8 cellular contexts compared by ENCODE assay signal in the genomic region with DNA sequence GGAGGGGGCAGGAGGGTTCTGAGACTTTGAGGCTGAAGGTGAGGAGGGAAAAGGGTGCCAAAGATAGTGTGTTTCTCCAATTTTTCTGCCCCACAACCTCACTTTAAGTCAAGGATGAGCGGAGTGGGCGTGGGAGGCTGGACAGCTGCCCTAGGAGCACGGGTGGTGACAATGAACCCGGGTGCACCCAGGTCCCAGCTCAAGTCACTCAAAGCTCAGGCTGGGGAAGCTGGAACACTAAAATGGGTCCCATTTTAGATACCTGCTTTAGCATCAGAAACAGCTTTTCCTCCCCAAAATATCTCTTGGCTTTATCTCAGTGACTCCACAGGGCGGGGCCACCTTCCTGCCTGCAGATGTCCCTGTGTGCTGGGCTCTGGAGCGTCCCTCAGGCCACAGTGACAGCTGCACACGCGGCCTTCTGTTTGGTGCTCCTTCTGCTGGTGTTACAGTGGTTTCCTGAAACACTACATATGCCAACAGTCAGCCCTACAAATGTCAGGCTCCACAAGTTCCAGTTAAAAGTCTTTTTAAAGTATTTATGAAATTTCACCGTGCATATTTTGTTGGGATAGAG.
DNase-seq lines count a peak whose midpoint lies in the region; ATAC-seq lines count a peak whose summit lies in the region.

No MANE protein-coding gene starts in this region.

- peak; percentile 50 for DNase-seq in activated naive CD4-positive, alpha-beta T cell treated with anti-CD3 and anti-CD28 coated beads, Interleukin-2, amount 10 ng/mL, durations not matched to agents 7 days and 5 days
- DNase-seq in activated naive CD4-positive, alpha-beta T cell treated with Interleukin-2 at 50 U/mL for 16 hours, result no peak
- DNase-seq in NOMO-1 (lab: John Stamatoyannopoulos, UW; ENCODE audit: unreplicated experiment in 2 of 2) (peak; percentile 63 to 72), pons (ENCODE audit: low spot score) (peak; percentile 54), activated gamma-delta T cell (lab: John Stamatoyannopoulos, UW) (no peak)

- ATAC-seq in HG02885 (IDR thresholded peaks at IDR 0.05; ENCODE audit: poor library complexity, unreplicated experiment) (no peak), HG03442 (IDR thresholded peaks at IDR 0.05; ENCODE audit: unreplicated experiment) (no peak)

- peak overlapping the region; percentile 92 for H3K27ac Mint-ChIP-seq in activated naive CD4-positive, alpha-beta T cell treated with anti-CD3 and anti-CD28 coated beads, Interleukin-2, amount 10 ng/mL, durations not matched to agents 7 days and 5 days
- H3K27ac Mint-ChIP-seq in dendritic cell treated with granulocyte-macrophage colony-stimulating factor and Interleukin-4, amounts not matched to agents 40 ng/mL and 50 ng/mL, for 4 days, result peak overlapping the region; percentile 98

- peak overlapping the region; percentile 77 for H3K4me3 Mint-ChIP-seq in activated naive CD4-positive, alpha-beta T cell treated with anti-CD3 and anti-CD28 coated beads, Interleukin-2, amount 10 ng/mL, durations not matched to agents 7 days and 5 days
- H3K4me3 Mint-ChIP-seq in dendritic cell treated with granulocyte-macrophage colony-stimulating factor and Interleukin-4, amounts not matched to agents 40 ng/mL and 50 ng/mL, for 4 days, result peak overlapping the region; percentile 79

- H3K4me1 Mint-ChIP-seq in activated naive CD4-positive, alpha-beta T cell treated with anti-CD3 and anti-CD28 coated beads, Interleukin-2, amount 10 ng/mL, durations not matched to agents 7 days and 5 days, result peaks cover 48% of the 10 kb centered on the region
- peaks cover 54% of the 10 kb centered on the region for H3K4me1 Mint-ChIP-seq in dendritic cell treated with granulocyte-macrophage colony-stimulating factor and Interleukin-4, amounts not matched to agents 40 ng/mL and 50 ng/mL, for 4 days (ENCODE audit: low read depth)

- peaks cover 5% of the 10 kb centered on the region for H3K27me3 Mint-ChIP-seq in activated naive CD4-positive, alpha-beta T cell treated with anti-CD3 and anti-CD28 coated beads, Interleukin-2, amount 10 ng/mL, durations not matched to agents 7 days and 5 days
- peaks cover 1% of the 10 kb centered on the region for H3K27me3 Mint-ChIP-seq in dendritic cell treated with granulocyte-macrophage colony-stimulating factor and Interleukin-4, amounts not matched to agents 40 ng/mL and 50 ng/mL, for 4 days

- CTCF ChIA-PET in activated naive CD4-positive, alpha-beta T cell treated with anti-CD3 and anti-CD28 coated beads, Interleukin-2, amount 10 ng/mL, durations not matched to agents 7 days and 5 days (lab: Charles Lee), result interaction anchor here (1.0 to 2.0 kb wide), 5 partner anchors 64 to 133 kb away, joined by 3 to 9 read pairs (median 4); no protein-coding TSS in a partner anchor

- peaks cover 20% of the 10 kb centered on the region for H3K36me3 Mint-ChIP-seq in activated naive CD4-positive, alpha-beta T cell treated with anti-CD3 and anti-CD28 coated beads, Interleukin-2, amount 10 ng/mL, durations not matched to agents 7 days and 5 days
- H3K36me3 Mint-ChIP-seq in dendritic cell treated with granulocyte-macrophage colony-stimulating factor and Interleukin-4, amounts not matched to agents 40 ng/mL and 50 ng/mL, for 4 days (ENCODE audit: low read depth), result peaks cover 34% of the 10 kb centered on the region

- no peaks in the 10 kb centered on the region for H3K9me3 Mint-ChIP-seq in activated naive CD4-positive, alpha-beta T cell treated with anti-CD3 and anti-CD28 coated beads, Interleukin-2, amount 10 ng/mL, durations not matched to agents 7 days and 5 days
- H3K9me3 Mint-ChIP-seq in dendritic cell treated with granulocyte-macrophage colony-stimulating factor and Interleukin-4, amounts not matched to agents 40 ng/mL and 50 ng/mL, for 4 days, result no peaks in the 10 kb centered on the region

- intact Hi-C loops in dendritic cell treated with granulocyte-macrophage colony-stimulating factor and Interleukin-4, amounts not matched to agents 40 ng/mL and 50 ng/mL, for 4 days (cut with micrococcal nuclease), result loop anchor here (2.0 to 10.0 kb wide), 2 partner anchors 73 to 309 kb away; partner anchors contain the start of gene ZNF236

Comparison
In these comparisons a context has a peak if more than half of its experiments do, and no peak if none do; other contexts are left out.
1. DNase-seq: peak in activated naive CD4-positive, alpha-beta T cell treated with anti-CD3 and anti-CD28 coated beads, Interleukin-2, amount 10 ng/mL, durations not matched to agents 7 days and 5 days (single experiment), NOMO-1 (2 of 2) and pons (single experiment); none in activated naive CD4-positive, alpha-beta T cell treated with Interleukin-2 at 50 U/mL for 16 hours (single experiment) and activated gamma-delta T cell (single experiment).